ENCODE assay signal across 17 cellular contexts in genomic region chr7:150945171-150945852, GRCh38. TPM values are rescaled to one million over a fixed set of nuclear protein-coding genes. Genes with fewer than 3 reads are reported as not detected.
A peak's percentile ranks its signal among the peaks of the same experiment; 100 is the strongest.
DNase-seq lines count a peak whose midpoint lies in the region; ATAC-seq and TF ChIP-seq lines count a peak whose summit lies in the region.
"Had no signal": no experiment of that assay in that cellular context is flagged by ENCODE, and none has a peak within 500 bp of the region (broad histone marks: within the 10 kb centered on the region; RNA-seq: fewer than 3 reads in every experiment).

No MANE protein-coding gene starts in this region.

- H3K27ac Mint-ChIP-seq in neural crest cell (ENCODE audit: unreplicated experiment), result peak overlapping the region; percentile 58
- H3K27ac Mint-ChIP-seq: activated T-helper 17 cell treated with anti-CD3 and anti-CD28 coated beads, Interleukin-2, amount 50 U/mL, for 72 hours had no signal

- peaks cover 6% of the 10 kb centered on the region for H3K27me3 ChIP-seq in gastroesophageal sphincter
- H3K27me3 ChIP-seq: pancreas had no signal

- no peaks in the 10 kb centered on the region for H3K9me3 ChIP-seq in gastroesophageal sphincter
- H3K9me3 ChIP-seq: pancreas had no signal

- TF ChIP-seq CTCF in gastroesophageal sphincter (IDR thresholded peaks at IDR 0.05) (no peak), neural crest cell (conservative IDR thresholded peaks at IDR 0.05) (no peak), GM13976 (IDR thresholded peaks at IDR 0.05; ENCODE audit: borderline replicate concordance, control extremely low read depth, extremely low read depth, insufficient read depth, missing control alignments) (no peak)

- DNase-seq in cardiac septum (ENCODE audit: low spot score) (peak; percentile 46), left ventricle myocardium superior (no peak), neural crest cell (ENCODE audit: low read depth, low spot score) (no peak), GM13976 (ENCODE audit: low spot score) (no peak), SIG-M5 treated with dmso at 0.1 percent for 504 hours (lab: John Stamatoyannopoulos, UW; ENCODE audit: unreplicated experiment) (no peak)
- DNase-seq in effector CD4-positive, alpha-beta T cell, result no peak
- DNase-seq: activated CD4-positive, alpha-beta T cell treated with anti-CD3 and anti-CD28 coated beads for 48 hours; AML-193; DMS53; NCI-H1417 treated with DMSO at 0.1 percent for 48 hours; NCI-H524 treated with DMSO at 0.1 percent for 48 hours had no signal

- H3K27me3 Mint-ChIP-seq in neural crest cell (ENCODE audit: low read depth), result no peaks in the 10 kb centered on the region
- H3K27me3 Mint-ChIP-seq: activated T-helper 17 cell treated with anti-CD3 and anti-CD28 coated beads, Interleukin-2, amount 50 U/mL, for 72 hours had no signal

- no peaks in the 10 kb centered on the region for H3K36me3 Mint-ChIP-seq in neural crest cell (ENCODE audit: low read depth)

- no peak for ATAC-seq in left ventricle myocardium superior
- ATAC-seq in gastroesophageal sphincter, result no peak
- no peak for ATAC-seq in GM21528 (IDR thresholded peaks at IDR 0.05; ENCODE audit: low FRiP score, unreplicated experiment)
- ATAC-seq: activated T-helper 17 cell treated with anti-CD3 and anti-CD28 coated beads, Interleukin-2, amount 50 U/mL, for 72 hours; left colon had no signal

- intact Hi-C loops in cardiac septum (cut with DNase I) (no loop called here), left ventricle myocardium superior (cut with micrococcal nuclease) (no loop called here)

- no peaks in the 10 kb centered on the region for H3K9me3 Mint-ChIP-seq in neural crest cell
- H3K9me3 Mint-ChIP-seq: activated T-helper 17 cell treated with anti-CD3 and anti-CD28 coated beads, Interleukin-2, amount 50 U/mL, for 72 hours had no signal

- peaks cover 0 to 35% (median 21%) of the 10 kb centered on the region in 3 donors for H3K4me1 ChIP-seq in gastroesophageal sphincter
- H3K4me1 ChIP-seq: pancreas had no signal

- peak overlapping the region in 3 of 4 donors; percentile 60 to 71 (median 66) for H3K27ac ChIP-seq in gastroesophageal sphincter
- H3K27ac ChIP-seq: pancreas had no signal

- H3K4me3 ChIP-seq in gastroesophageal sphincter, result no peak overlapping the region
- H3K4me3 ChIP-seq: pancreas had no signal

- TF ChIP-seq EP300 in gastroesophageal sphincter (IDR thresholded peaks at IDR 0.05), result no peak

- H3K4me1 Mint-ChIP-seq in neural crest cell, result peaks cover 27% of the 10 kb centered on the region
- H3K4me1 Mint-ChIP-seq: activated T-helper 17 cell treated with anti-CD3 and anti-CD28 coated beads, Interleukin-2, amount 50 U/mL, for 72 hours had no signal

- H3K36me3 ChIP-seq in gastroesophageal sphincter, result peaks cover 0 to 42% of the 10 kb centered on the region in 2 donors
- H3K36me3 ChIP-seq: pancreas had no signal

- H3K4me3 Mint-ChIP-seq in neural crest cell, result no peak overlapping the region
- H3K4me3 Mint-ChIP-seq: activated T-helper 17 cell treated with anti-CD3 and anti-CD28 coated beads, Interleukin-2, amount 50 U/mL, for 72 hours had no signal

- in situ Hi-C loops in GM13976 (cut with MboI; ENCODE audit: low sequenced_read_pairs, unreplicated experiment), result no loop called here

- TF ChIP-seq POLR2A in gastroesophageal sphincter (IDR thresholded peaks at IDR 0.05), result no peak

- 32 to 67% methylated on average over 4 to 5 of the region's 19 CpGs for WGBS in gastroesophageal sphincter (ENCODE audit: low coverage in 1 of 2), 2 donors

RNA-seq across cellular contexts. Expression of gene KCNH2, which starts 32.8 kb away (rescaled TPM):
- total RNA-seq in cardiac septum (61.9 TPM), left ventricle myocardium superior (107 TPM), gastroesophageal sphincter (10 to 100 TPM; 26.6 to 63.8 (median 36.3) TPM), neural crest cell (10.7 and 12.4 TPM in 2 replicates)
- total RNA-seq: glomerular endothelial cell had no signal

RNA-seq across cellular contexts. Expression of gene NOS3, which starts 45.5 kb away (rescaled TPM):
- total RNA-seq in cardiac septum, result 26.5 TPM
- 10.9 TPM for total RNA-seq in left ventricle myocardium superior
- 10 to 100 TPM in 2 of 4 donors, 1 to 10 TPM in 2; 6.8 to 29.4 (median 13.5) TPM for total RNA-seq in gastroesophageal sphincter
- 6.1 and 7.4 TPM in 2 replicates for total RNA-seq in neural crest cell
